In genomic region chr9:97904725-97905124, GRCh38 we compare ENCODE assay signal across 17 cellular contexts. TPM values are rescaled to one million over a fixed set of nuclear protein-coding genes. Genes with fewer than 3 reads are reported as not detected.
A peak's percentile ranks its signal among the peaks of the same experiment; 100 is the strongest.
DNase-seq lines count a peak whose midpoint lies in the region; ATAC-seq and TF ChIP-seq lines count a peak whose summit lies in the region.
"Had no signal": no experiment of that assay in that cellular context is flagged by ENCODE, and none has a peak within 500 bp of the region (broad histone marks: within the 10 kb centered on the region; RNA-seq: fewer than 3 reads in every experiment).

No MANE protein-coding gene starts in this region.

- no peaks in the 10 kb centered on the region for H3K79me1 ChIP-seq in H9 (ENCODE audit: insufficient read depth, low read depth, low read length, poor library complexity, severe bottlenecking)

- H3K4me2 ChIP-seq in DND-41 (ENCODE audit: insufficient read depth, low read length) (peak overlapping the region; percentile 64), H9 (ENCODE audit: insufficient read depth, insufficient read length, low read length) (no peak overlapping the region)

- H2BK120ac ChIP-seq in H9 (ENCODE audit: low read depth, low read length, poor library complexity, severe bottlenecking) = no peak overlapping the region

- no peak overlapping the region for H2BK20ac ChIP-seq in H9 (ENCODE audit: low read depth, low read length, poor library complexity, severe bottlenecking)

- ATAC-seq in DND-41 (ENCODE audit: insufficient read depth, low read depth) = peak; percentile 44
- ATAC-seq: HepG2, Right ventricle myocardium inferior had no signal

- peak overlapping the region in 1 of 2 experiments; percentile 46; a peak in 2 of 4 replicates for H3K4me3 ChIP-seq in DND-41 (ENCODE audit: low read depth in 1 of 2, low read length in 2 of 2)
- H3K4me3 ChIP-seq: dorsolateral prefrontal cortex had no signal

- peaks cover 92% of the 10 kb centered on the region for H3K4me1 Mint-ChIP-seq in activated naive CD4-positive, alpha-beta T cell treated with anti-CD3 and anti-CD28 coated beads, Interleukin-2, amount 50 U/mL, for 24 hours
- H3K4me1 Mint-ChIP-seq in osteocyte (ENCODE audit: unreplicated experiment) (no peaks in the 10 kb centered on the region), H9 (no peaks in the 10 kb centered on the region)

- H3K27me3 ChIP-seq in DND-41 (ENCODE audit: insufficient read depth, low read length, poor library complexity) (no peaks in the 10 kb centered on the region), H9 (ENCODE audit: insufficient read depth, low read length) (no peaks in the 10 kb centered on the region)
- H3K27me3 ChIP-seq: dorsolateral prefrontal cortex had no signal

- no peaks in the 10 kb centered on the region for H3K9me3 Mint-ChIP-seq in activated naive CD4-positive, alpha-beta T cell treated with anti-CD3 and anti-CD28 coated beads, Interleukin-2, amount 50 U/mL, for 24 hours
- H3K9me3 Mint-ChIP-seq in osteocyte (ENCODE audit: unreplicated experiment) (no peaks in the 10 kb centered on the region), H9 (no peaks in the 10 kb centered on the region)

- peak overlapping the region; percentile 73 for H3K4me3 Mint-ChIP-seq in activated naive CD4-positive, alpha-beta T cell treated with anti-CD3 and anti-CD28 coated beads, Interleukin-2, amount 50 U/mL, for 24 hours
- H3K4me3 Mint-ChIP-seq in osteocyte (ENCODE audit: unreplicated experiment) = no peak overlapping the region
- H3K4me3 Mint-ChIP-seq in H9 = no peak overlapping the region

- no peak overlapping the region for H2BK15ac ChIP-seq in H9 (ENCODE audit: low read depth, low read length)

- H3K23me2 ChIP-seq in H9 (ENCODE audit: insufficient read length, low read depth, low read length, poor library complexity, severe bottlenecking) = no peaks in the 10 kb centered on the region

- H3K4me1 ChIP-seq in DND-41 (ENCODE audit: insufficient read depth, low read length) = peaks cover 39% of the 10 kb centered on the region
- H3K4me1 ChIP-seq in H9 (ENCODE audit: insufficient read depth, low read length) = no peaks in the 10 kb centered on the region

- no peak overlapping the region for H3T11ph ChIP-seq in H9 (ENCODE audit: low read length)

- no peaks in the 10 kb centered on the region for H3K27me3 Mint-ChIP-seq in activated naive CD4-positive, alpha-beta T cell treated with anti-CD3 and anti-CD28 coated beads, Interleukin-2, amount 50 U/mL, for 24 hours
- H3K27me3 Mint-ChIP-seq in osteocyte (ENCODE audit: unreplicated experiment) (no peaks in the 10 kb centered on the region), H9 (ENCODE audit: low read depth) (no peaks in the 10 kb centered on the region)
- H3K27me3 Mint-ChIP-seq: progenitor cell of endocrine pancreas had no signal

- no peak overlapping the region for H2BK12ac ChIP-seq in H9 (ENCODE audit: insufficient read length, low read depth, low read length)

- H3K36me3 Mint-ChIP-seq in activated naive CD4-positive, alpha-beta T cell treated with anti-CD3 and anti-CD28 coated beads, Interleukin-2, amount 50 U/mL, for 24 hours = peaks cover 3% of the 10 kb centered on the region
- H3K36me3 Mint-ChIP-seq in osteocyte (ENCODE audit: unreplicated experiment) (peaks cover 25% of the 10 kb centered on the region), H9 (ENCODE audit: insufficient read depth in 1 of 3, low read depth in 3 of 3) (peaks cover 0 to 7% (median 0%) of the 10 kb centered on the region in 3 experiments; a peak in 2 of 7 replicates)

- peak overlapping the region; percentile 85 for H3K27ac Mint-ChIP-seq in activated naive CD4-positive, alpha-beta T cell treated with anti-CD3 and anti-CD28 coated beads, Interleukin-2, amount 50 U/mL, for 24 hours
- H3K27ac Mint-ChIP-seq in osteocyte (ENCODE audit: unreplicated experiment) = no peak overlapping the region
- no peak overlapping the region for H3K27ac Mint-ChIP-seq in H9
- H3K27ac Mint-ChIP-seq: progenitor cell of endocrine pancreas had no signal

- H3K36me3 ChIP-seq in DND-41 (ENCODE audit: insufficient read depth, low read length) = peaks cover 26% of the 10 kb centered on the region

- no peak overlapping the region for H4K8ac ChIP-seq in H9 (replicated peaks; ENCODE audit: insufficient read length, low read depth, low read length)

- no peak overlapping the region for H2BK5ac ChIP-seq in H9 (ENCODE audit: insufficient read length, low read length)

- no CpG with 5 or more reads among the region's 9 CpGs for WGBS in H9 (ENCODE audit: extremely low coverage, insufficient read length, low lambda C conversion rate)

- no peak overlapping the region for H4K5ac ChIP-seq in H9 (ENCODE audit: insufficient read length, low read depth, low read length)

- no peak overlapping the region for H3K23ac ChIP-seq in H9 (ENCODE audit: insufficient read length, low read depth, low read length)

- H3K18ac ChIP-seq in H9 (ENCODE audit: insufficient read length, low read depth, low read length) = no peak overlapping the region

- H2AFZ ChIP-seq in DND-41 (ENCODE audit: low read depth, low read length) (peak overlapping the region; percentile 22; the same call in 1 of the 2 replicates), H9 (ENCODE audit: low read length) (no peak overlapping the region)

- H4K20me1 ChIP-seq in DND-41 (ENCODE audit: insufficient read depth, low read length) (peaks cover 4% of the 10 kb centered on the region; the same call in 1 of the 2 replicates), H9 (ENCODE audit: control insufficient read depth, insufficient read depth, insufficient read length) (no peaks in the 10 kb centered on the region)

- H3K27ac ChIP-seq in DND-41 (ENCODE audit: low read length) (peak overlapping the region; percentile 69), H9 (ENCODE audit: insufficient read length, low read depth, low read length) (no peak overlapping the region)

- TF ChIP-seq CTCF in DND-41 (IDR thresholded peaks at IDR 0.05; ENCODE audit: borderline replicate concordance, extremely low read depth, low read length, poor library complexity, severe bottlenecking) = no peak
- no peak for TF ChIP-seq CTCF in osteocyte (IDR thresholded peaks at IDR 0.05)
- TF ChIP-seq CTCF in H9 (conservative IDR thresholded peaks at IDR 0.05) = no peak

- no peak overlapping the region for H3K14ac ChIP-seq in H9 (ENCODE audit: insufficient read depth, low read length)

- no peak overlapping the region for H3K56ac ChIP-seq in H9 (ENCODE audit: insufficient read length, low read depth, low read length)

- no peak overlapping the region for H4K91ac ChIP-seq in H9 (ENCODE audit: insufficient read length, low read depth, low read length)

- peak overlapping the region; percentile 38 for H3K9ac ChIP-seq in DND-41 (ENCODE audit: low read depth, low read length)
- H3K9ac ChIP-seq in H9 (ENCODE audit: extremely low read depth, insufficient read length, low read length) = no peak overlapping the region

- no peak overlapping the region for H2AK5ac ChIP-seq in H9 (ENCODE audit: insufficient read length, low read length)

- peak; percentile 20 for DNase-seq in DND-41
- DNase-seq in activated CD4-positive, alpha-beta T cell treated with anti-CD3 and anti-CD28 coated beads, Interleukin-2, amount 50 U/mL, for 1 hour = peak; percentile 55
- peak; percentile 54 for DNase-seq in osteocyte (ENCODE audit: extremely low spot score, unreplicated experiment)
- no peak for DNase-seq in H9
- DNase-seq in NCI-H2196 (lab: John Stamatoyannopoulos, UW; ENCODE audit: unreplicated experiment) = no peak
- DNase-seq in DMS79 treated with DMSO at 0.1 percent for 48 hours (lab: John Stamatoyannopoulos, UW) = no peak
- no peak for DNase-seq in SHP77 (lab: John Stamatoyannopoulos, UW)
- DNase-seq: AML-193, amygdala, dorsolateral prefrontal cortex, HCEC 1CT, NCI-H146 had no signal

- peaks cover 8% of the 10 kb centered on the region for H3K79me2 ChIP-seq in DND-41 (ENCODE audit: insufficient read depth, low read length)
- H3K79me2 ChIP-seq in H9 (ENCODE audit: insufficient read depth, low read length) = no peaks in the 10 kb centered on the region

- H3K4ac ChIP-seq in H9 (ENCODE audit: low read depth, low read length) = no peak overlapping the region

- H3K9me3 ChIP-seq in DND-41 (ENCODE audit: insufficient read depth, low read length, severe bottlenecking) (no peaks in the 10 kb centered on the region), H9 (ENCODE audit: control insufficient read depth, low read depth, low read length) (no peaks in the 10 kb centered on the region)

RNA-seq across cellular contexts. Expression of gene TRMO, which starts 17.6 kb away (rescaled TPM):
- total RNA-seq in osteocyte (10.6 and 15.3 TPM in 2 replicates), H9 (2021) (8.0 and 8.6 TPM in 2 replicates)

RNA-seq across cellular contexts. Expression of gene HEMGN, which starts 33.2 kb away (rescaled TPM):
- total RNA-seq in osteocyte (not detected in 2 replicates), H9 (2021) (not detected in 2 replicates)
- total RNA-seq: fibroblast of villous mesenchyme, HepG2, progenitor cell of endocrine pancreas had no signal

RNA-seq across cellular contexts. Expression of gene FOXE1, which starts 51.7 kb away (rescaled TPM):
- total RNA-seq in osteocyte = not detected in 2 replicates
- not detected in 2 replicates for total RNA-seq in H9 (2021)
- total RNA-seq: dorsolateral prefrontal cortex, HepG2, Right ventricle myocardium inferior had no signal

Comparison
In these comparisons a context has a peak if more than half of its experiments do, and no peak if none do; other contexts are left out.
1. DNase-seq: peak in DND-41 (single experiment), activated CD4-positive, alpha-beta T cell treated with anti-CD3 and anti-CD28 coated beads, Interleukin-2, amount 50 U/mL, for 1 hour (single experiment) and osteocyte (single experiment); none in H9 (single experiment), NCI-H2196 (single experiment), DMS79 treated with DMSO at 0.1 percent for 48 hours (single experiment) and SHP77 (0 of 2).